8 cellular contexts compared by ENCODE assay signal in the genomic region with DNA sequence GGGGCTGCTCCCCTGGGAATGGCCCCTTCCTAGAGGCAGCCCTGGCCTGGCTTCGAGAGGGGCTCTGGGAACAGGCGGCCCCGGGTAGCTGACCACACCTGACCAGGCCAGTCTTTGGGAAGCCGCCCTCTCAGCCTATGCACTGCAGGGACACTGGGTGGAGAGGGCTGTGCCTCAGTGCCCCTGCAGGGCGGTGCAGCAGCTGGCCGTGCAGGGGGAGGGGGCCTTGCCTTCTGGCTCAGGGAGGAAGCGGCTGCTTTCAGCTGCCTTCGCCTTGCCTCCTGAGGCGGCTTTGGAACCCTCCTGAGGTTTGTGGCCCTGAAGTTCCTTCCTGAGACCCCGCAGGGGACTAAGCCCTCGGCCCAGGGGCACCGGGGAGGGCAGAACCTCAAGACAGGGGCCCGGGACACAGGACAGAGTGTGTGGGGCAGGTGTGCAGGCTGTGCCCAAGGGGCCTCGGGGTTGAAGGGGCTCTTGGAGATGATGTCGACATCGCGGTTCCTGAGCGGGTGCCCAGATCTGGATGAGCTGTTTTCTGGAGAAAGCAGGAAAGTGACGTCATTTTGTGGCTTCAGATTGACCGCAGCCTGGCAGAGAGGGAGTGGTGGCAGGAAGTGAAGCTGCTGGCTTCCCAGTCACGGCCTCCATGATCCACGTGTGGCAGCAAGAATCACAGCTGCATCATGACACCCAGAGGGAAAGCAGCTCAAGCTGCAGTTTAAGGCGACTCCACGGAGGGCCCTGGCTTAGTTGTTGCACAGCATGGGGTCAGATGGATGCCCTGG. TPM values are rescaled to one million over a fixed set of nuclear protein-coding genes. Genes with fewer than 3 reads are reported as not detected.
DNase-seq lines count a peak whose midpoint lies in the region; ATAC-seq, FAIRE-seq and TF ChIP-seq lines count a peak whose summit lies in the region.

No MANE protein-coding gene starts in this region.

- TF ChIP-seq CTCF in bronchial epithelial cell (IDR thresholded peaks at IDR 0.05; ENCODE audit: insufficient read depth, low read length, severe bottlenecking) (no peak), endodermal cell (conservative IDR thresholded peaks at IDR 0.05) (no peak)

- H3K4me1 Mint-ChIP-seq in endodermal cell = peaks cover 7% of the 10 kb centered on the region

- H3K4me1 ChIP-seq in endodermal cell (ENCODE audit: control insufficient read depth, insufficient read depth, low read length) = peaks cover 3% of the 10 kb centered on the region

- peak; percentile 91 for DNase-seq in 8988T
- DNase-seq in Jurkat, Clone E6-1 (ENCODE audit: low read depth, low spot score) = peak; percentile 93
- peak in 3 of 4 experiments; percentile 35 to 61 (median 46) for DNase-seq in activated CD4-positive, CD25-positive, alpha-beta regulatory T cell (lab: John Stamatoyannopoulos, UW)
- peak; percentile 99 for DNase-seq in bronchial epithelial cell (ENCODE audit: low read depth)
- DNase-seq in medulla oblongata (ENCODE audit: extremely low spot score) = peak; percentile 81
- peak; percentile 63 to 85 for DNase-seq in stimulated activated CD8-positive, alpha-beta memory T cell treated with anti-CD3 and anti-CD28 coated beads, Interleukin-15, amount 100 ng/mL, for 4 hours (ENCODE audit: low read depth in 2 of 2)
- DNase-seq in endodermal cell = no peak

- no peak overlapping the region for H3K27ac Mint-ChIP-seq in endodermal cell

- H3K36me3 ChIP-seq in bronchial epithelial cell (ENCODE audit: control insufficient read depth, insufficient read depth, low read length) (no peaks in the 10 kb centered on the region), endodermal cell (ENCODE audit: control insufficient read depth, insufficient read depth, low read length) (no peaks in the 10 kb centered on the region)

- no peaks in the 10 kb centered on the region for H3K9me3 Mint-ChIP-seq in endodermal cell

- no peaks in the 10 kb centered on the region for H3K9me3 ChIP-seq in endodermal cell (ENCODE audit: control insufficient read depth, low read length)

- no peak overlapping the region for H3K9ac ChIP-seq in endodermal cell (ENCODE audit: extremely low read depth, low read length, poor library complexity, severe bottlenecking)

- H3K4me3 Mint-ChIP-seq in endodermal cell = no peak overlapping the region

- 87 to 88% methylated on average over 16 to 24 of the region's 24 CpGs for WGBS in endodermal cell (ENCODE audit: insufficient coverage in 1 of 2, insufficient read length in 1 of 2), 2 experiments

- no peaks in the 10 kb centered on the region for H3K36me3 Mint-ChIP-seq in endodermal cell (ENCODE audit: low read depth)

- peak; percentile 99 for FAIRE-seq in bronchial epithelial cell (lab: Jason Lieb, UNC)

- H3K27ac ChIP-seq in endodermal cell (ENCODE audit: low read depth, low read length) = no peak overlapping the region

- H3K27me3 ChIP-seq in bronchial epithelial cell (ENCODE audit: control insufficient read depth, insufficient read depth, low read length) (no peaks in the 10 kb centered on the region), endodermal cell (ENCODE audit: control insufficient read depth, insufficient read depth, low read length, poor library complexity, severe bottlenecking) (peaks cover 16% of the 10 kb centered on the region)

- H3K27me3 Mint-ChIP-seq in endodermal cell (ENCODE audit: insufficient read depth) = peaks cover 36% of the 10 kb centered on the region

- ATAC-seq in GM21529 (IDR thresholded peaks at IDR 0.05; ENCODE audit: unreplicated experiment) = no peak

- H3K4me3 ChIP-seq in Jurkat, Clone E6-1 (ENCODE audit: low read length) = no peak overlapping the region; the same call in 1 of the 2 replicates
- H3K4me3 ChIP-seq in bronchial epithelial cell (ENCODE audit: low read depth, low read length) (no peak overlapping the region), endodermal cell (ENCODE audit: low read length) (no peak overlapping the region)

RNA-seq across cellular contexts. Expression of gene ADAM8, which starts 17.7 kb away (rescaled TPM):
- 2.4 TPM for polyA plus RNA-seq in Jurkat, Clone E6-1 (2012; ENCODE audit: insufficient read depth, insufficient read length)
- total RNA-seq in bronchial epithelial cell (34.2 and 41.6 TPM in 2 replicates), endodermal cell (1 to 10 TPM; 3.7 to 5.5 TPM)
- polyA plus RNA-seq in endodermal cell (2013, experiment 1 of 2) = 1.7 TPM
- 1.2 TPM for polyA plus RNA-seq in endodermal cell (2013, experiment 2 of 2)

RNA-seq across cellular contexts. Expression of gene VENTX, which starts 21.4 kb away (rescaled TPM):
- polyA plus RNA-seq in Jurkat, Clone E6-1 (2012; ENCODE audit: insufficient read depth, insufficient read length) = not detected
- total RNA-seq in bronchial epithelial cell (not detected in 2 replicates), endodermal cell (10 to 100 TPM in 1 of 2 donors, 1 to 10 TPM in 1; 5.5 to 14.2 TPM)
- polyA plus RNA-seq in endodermal cell (2013, experiment 1 of 2) = 1.7 TPM
- polyA plus RNA-seq in endodermal cell (2013, experiment 2 of 2) = 0.99 TPM

RNA-seq across cellular contexts. Expression of gene UTF1, which starts 29.0 kb away (rescaled TPM):
- polyA plus RNA-seq in Jurkat, Clone E6-1 (2012; ENCODE audit: insufficient read depth, insufficient read length) = not detected
- total RNA-seq in bronchial epithelial cell (not detected in 2 replicates), endodermal cell (1 to 10 TPM in 1 of 2 donors, not detected in 1; 1.5 TPM)
- polyA plus RNA-seq in endodermal cell (2013, experiment 1 of 2) = 1.1 TPM
- polyA plus RNA-seq in endodermal cell (2013, experiment 2 of 2) = 0.54 TPM

RNA-seq across cellular contexts. Expression of gene TUBGCP2, which starts 49.7 kb away (rescaled TPM):
- polyA plus RNA-seq in Jurkat, Clone E6-1 (2012; ENCODE audit: insufficient read depth, insufficient read length) = 61.1 TPM
- 42.4 and 43.3 TPM in 2 replicates for total RNA-seq in bronchial epithelial cell
- 10 to 100 TPM; 52.8 to 63.0 TPM for total RNA-seq in endodermal cell
- 51.3 TPM for polyA plus RNA-seq in endodermal cell (2013, experiment 1 of 2)
- 46.4 TPM for polyA plus RNA-seq in endodermal cell (2013, experiment 2 of 2)

RNA-seq across cellular contexts. Expression of gene ZNF511, which starts 49.7 kb away (rescaled TPM):
- polyA plus RNA-seq in Jurkat, Clone E6-1 (2012; ENCODE audit: insufficient read depth, insufficient read length) = 74.0 TPM
- total RNA-seq in bronchial epithelial cell = 16.4 and 23.2 TPM in 2 replicates
- total RNA-seq in endodermal cell = 10 to 100 TPM; 48.1 to 57.6 TPM
- 30.8 TPM for polyA plus RNA-seq in endodermal cell (2013, experiment 1 of 2)
- polyA plus RNA-seq in endodermal cell (2013, experiment 2 of 2) = 30.8 TPM
